In genomic region chr11:116194156-116194904, GRCh38 we compare ENCODE assay signal across 11 cellular contexts.
DNase-seq lines count a peak whose midpoint lies in the region; ATAC-seq and TF ChIP-seq lines count a peak whose summit lies in the region.
"Had no signal": no experiment of that assay in that cellular context is flagged by ENCODE, and none has a peak within 500 bp of the region (broad histone marks: within the 10 kb centered on the region; RNA-seq: fewer than 3 reads in every experiment).

No MANE protein-coding gene starts in this region.

- no peak for TF ChIP-seq CTCF in AG10803 (conservative IDR thresholded peaks at IDR 0.05; ENCODE audit: low read length)
- TF ChIP-seq CTCF in PC-3 (conservative IDR thresholded peaks at IDR 0.05; ENCODE audit: low read depth, low read length) = no peak
- TF ChIP-seq CTCF in foreskin keratinocyte (conservative IDR thresholded peaks at IDR 0.05) = no peak
- no peak for TF ChIP-seq CTCF in neural progenitor cell (IDR thresholded peaks at IDR 0.05)
- no peak for TF ChIP-seq CTCF in transverse colon (IDR thresholded peaks at IDR 0.05)

- in situ Hi-C loops in transverse colon (cut with MboI; ENCODE audit: low pct_ligation_motif_present in 1 of 4, low pct_unique_long_range_greater_than_20kb in 1 of 4, low sequenced_read_pairs in 3 of 4) = no loop called here

- H3K4me3 ChIP-seq in AG10803 (ENCODE audit: low read length) (peak overlapping the region; percentile 58), PC-3 (ENCODE audit: low read length) (peak overlapping the region; percentile 55; the same call in 1 of the 2 replicates), neural progenitor cell (peak overlapping the region; percentile 46), transverse colon (peak overlapping the region in 2 of 4 donors; percentile 34 to 48)

- CTCF ChIA-PET in PC-3 (lab: Charles Lee) (no interaction called here), T-cell (lab: Charles Lee) (no interaction called here)

- H3K27ac ChIP-seq in PC-3 (ENCODE audit: low read length) (no peak overlapping the region), foreskin keratinocyte (no peak overlapping the region), neural progenitor cell (no peak overlapping the region), transverse colon (peak overlapping the region in 1 of 4 donors; percentile 35)
- H3K27ac ChIP-seq: SK-N-MC had no signal

- DNase-seq in AG10803 (ENCODE audit: low read depth) (no peak), PC-3 (no peak), foreskin keratinocyte (no peak), neural progenitor cell (ENCODE audit: low spot score) (no peak), transverse colon (no peak), NCI-H187 (lab: John Stamatoyannopoulos, UW) (no peak), T-cell (no peak)
- no peak for DNase-seq in stimulated activated CD4-positive, alpha-beta T cell treated with anti-CD3 and anti-CD28 coated beads, Interleukin-2, amount 100 ng/mL, for 24 hours
- DNase-seq: activated CD4-positive, alpha-beta T cell treated with anti-CD3 and anti-CD28 coated beads, Interleukin-2, amount 10 ng/mL, durations not matched to agents 7 days and 5 days; activated naive CD4-positive, alpha-beta T cell treated with Interleukin-2 at 50 U/mL for 16 hours had no signal

- BruUV-seq in PC-3 (replicated peaks; lab: Mats Ljungman, UMichigan) = no TSS peak

- no peaks in the 10 kb centered on the region for H3K79me2 ChIP-seq in PC-3 (ENCODE audit: low read length)
- no peaks in the 10 kb centered on the region for H3K79me2 ChIP-seq in neural progenitor cell (ENCODE audit: low read depth)

- no peak for TF ChIP-seq POLR2A in transverse colon (IDR thresholded peaks at IDR 0.05)

- H3K9ac ChIP-seq in PC-3 (ENCODE audit: low read length) = no peak overlapping the region
- H3K9ac ChIP-seq in neural progenitor cell = no peak overlapping the region

- H3F3A ChIP-seq in PC-3 (ENCODE audit: low read length, unreplicated experiment) (no peaks in the 10 kb centered on the region), neural progenitor cell (ENCODE audit: low read depth) (peaks cover 5% of the 10 kb centered on the region)

- ATAC-seq in PC-3 (no peak), foreskin keratinocyte (peak; percentile 14), T-cell (replicated peaks in 1 of 4) (no peak)

- no peaks in the 10 kb centered on the region for H3K4me1 ChIP-seq in PC-3 (ENCODE audit: insufficient read depth, low read length)
- no peaks in the 10 kb centered on the region for H3K4me1 ChIP-seq in foreskin keratinocyte
- H3K4me1 ChIP-seq in neural progenitor cell = peaks cover 30% of the 10 kb centered on the region
- H3K4me1 ChIP-seq in transverse colon = peaks cover 5 to 18% (median 14%) of the 10 kb centered on the region in 4 donors

- H3K27me3 ChIP-seq in PC-3 (ENCODE audit: low read length) = no peaks in the 10 kb centered on the region
- H3K27me3 ChIP-seq in foreskin keratinocyte = peaks cover 7% of the 10 kb centered on the region
- H3K27me3 ChIP-seq in neural progenitor cell = no peaks in the 10 kb centered on the region
- no peaks in the 10 kb centered on the region for H3K27me3 ChIP-seq in transverse colon

- 42 to 47% methylated on average over 4 to 5 of the region's 5 CpGs for WGBS in transverse colon (ENCODE audit: low coverage in 1 of 2), 2 donors

- H3K36me3 ChIP-seq in PC-3 (ENCODE audit: low read depth, low read length) (no peaks in the 10 kb centered on the region), neural progenitor cell (no peaks in the 10 kb centered on the region), transverse colon (no peaks in the 10 kb centered on the region)

- peak overlapping the region; percentile 83 for H3K4me3 Mint-ChIP-seq in neural progenitor cell
- no peak overlapping the region for H3K4me3 Mint-ChIP-seq in T-cell
- H3K4me3 Mint-ChIP-seq: activated CD4-positive, alpha-beta T cell treated with anti-CD3 and anti-CD28 coated beads, Interleukin-2, amount 10 ng/mL, durations not matched to agents 7 days and 5 days had no signal

- H3K4me2 ChIP-seq in PC-3 (ENCODE audit: low read length) (peak overlapping the region; percentile 70), neural progenitor cell (peak overlapping the region; percentile 84)

- H3K36me3 Mint-ChIP-seq in neural progenitor cell (no peaks in the 10 kb centered on the region), T-cell (no peaks in the 10 kb centered on the region)

- H3K4me1 Mint-ChIP-seq in neural progenitor cell (peaks cover 60% of the 10 kb centered on the region), T-cell (peaks cover 2 to 8% (median 2%) of the 10 kb centered on the region in 3 donors)
- H3K4me1 Mint-ChIP-seq: activated CD4-positive, alpha-beta T cell treated with anti-CD3 and anti-CD28 coated beads, Interleukin-2, amount 10 ng/mL, durations not matched to agents 7 days and 5 days had no signal

- H3K9me3 Mint-ChIP-seq in neural progenitor cell = no peaks in the 10 kb centered on the region
- H3K9me3 Mint-ChIP-seq in T-cell = peaks cover 0 to 4% (median 0%) of the 10 kb centered on the region in 3 donors
- H3K9me3 Mint-ChIP-seq: activated CD4-positive, alpha-beta T cell treated with anti-CD3 and anti-CD28 coated beads, Interleukin-2, amount 10 ng/mL, durations not matched to agents 7 days and 5 days had no signal

- H3K9me3 ChIP-seq in PC-3 (ENCODE audit: low read length) = no peaks in the 10 kb centered on the region
- H3K9me3 ChIP-seq in neural progenitor cell (ENCODE audit: low read depth) = no peaks in the 10 kb centered on the region
- H3K9me3 ChIP-seq in transverse colon = no peaks in the 10 kb centered on the region

- no peaks in the 10 kb centered on the region for H3K9me2 ChIP-seq in PC-3 (replicated peaks; ENCODE audit: low read length)

- TF ChIP-seq EP300 in transverse colon (IDR thresholded peaks at IDR 0.05; ENCODE audit: low read depth) = no peak

- peak overlapping the region; percentile 94 for H3K27ac Mint-ChIP-seq in neural progenitor cell
- no peak overlapping the region for H3K27ac Mint-ChIP-seq in T-cell
- H3K27ac Mint-ChIP-seq: activated CD4-positive, alpha-beta T cell treated with anti-CD3 and anti-CD28 coated beads, Interleukin-2, amount 10 ng/mL, durations not matched to agents 7 days and 5 days had no signal

- H4K20me1 ChIP-seq in PC-3 (ENCODE audit: low read length) = no peaks in the 10 kb centered on the region
- no peaks in the 10 kb centered on the region for H4K20me1 ChIP-seq in neural progenitor cell (ENCODE audit: low read depth)

- intact Hi-C loops in PC-3 (cut with micrococcal nuclease) (no loop called here), transverse colon (cut with DNase I; ENCODE audit: low total_unique reads) (no loop called here)

- POLR2A ChIA-PET in PC-3 (lab: Charles Lee; ENCODE audit: unreplicated experiment) (no interaction called here), T-cell (lab: Charles Lee) (no interaction called here)

- H2AFZ ChIP-seq in PC-3 (ENCODE audit: low read length) (peak overlapping the region; percentile 37; the same call in 1 of the 2 replicates), neural progenitor cell (replicated peaks) (peak overlapping the region; percentile 71)

- peaks cover 6% of the 10 kb centered on the region for H3K27me3 Mint-ChIP-seq in neural progenitor cell (ENCODE audit: insufficient read depth, low read depth)
- peaks cover 38 to 46% of the 10 kb centered on the region in 2 donors for H3K27me3 Mint-ChIP-seq in T-cell
